Comparison of ENCODE assay signal across 13 cellular contexts in genomic region chr1:98677288-98677687, GRCh38. TPM values are rescaled to one million over a fixed set of nuclear protein-coding genes. Genes with fewer than 3 reads are reported as not detected.
A peak's percentile ranks its signal among the peaks of the same experiment; 100 is the strongest.
DNase-seq lines count a peak whose midpoint lies in the region; ATAC-seq and TF ChIP-seq lines count a peak whose summit lies in the region.
"Had no signal": no experiment of that assay in that cellular context is flagged by ENCODE, and none has a peak within 500 bp of the region (broad histone marks: within the 10 kb centered on the region; RNA-seq: fewer than 3 reads in every experiment).

No MANE protein-coding gene starts in this region.

- H3K4me1 ChIP-seq in endodermal cell (ENCODE audit: control insufficient read depth, insufficient read depth, low read length): no peaks in the 10 kb centered on the region
- H3K4me1 ChIP-seq in tibial nerve: peaks cover 0 to 15% (median 0%) of the 10 kb centered on the region in 4 donors

- H3K9me3 ChIP-seq in endodermal cell (ENCODE audit: control insufficient read depth, low read length) (no peaks in the 10 kb centered on the region), tibial nerve (no peaks in the 10 kb centered on the region)

- peak overlapping the region; percentile 50 for H3K27ac Mint-ChIP-seq in endodermal cell
- H3K27ac Mint-ChIP-seq: progenitor cell of endocrine pancreas had no signal

- H3K27me3 ChIP-seq in endodermal cell (ENCODE audit: control insufficient read depth, insufficient read depth, low read length, poor library complexity, severe bottlenecking): no peaks in the 10 kb centered on the region
- H3K27me3 ChIP-seq in tibial nerve: no peaks in the 10 kb centered on the region

- TF ChIP-seq EP300 in tibial nerve (IDR thresholded peaks at IDR 0.05): no peak

- DNase-seq in NCI-H345 (lab: John Stamatoyannopoulos, UW) (peak; percentile 17), NCI-H345 treated with DMSO at 0.1 percent for 48 hours (lab: John Stamatoyannopoulos, UW; ENCODE audit: unreplicated experiment) (no peak), NCI-H748 (lab: John Stamatoyannopoulos, UW; ENCODE audit: unreplicated experiment) (peak; percentile 53), endodermal cell (no peak), stromal cell of bone marrow (ENCODE audit: low read depth) (peak; percentile 80), tibial nerve (ENCODE audit: low spot score in 2 of 2) (no peak)
- no peak for DNase-seq in stimulated activated CD8-positive, alpha-beta memory T cell treated with anti-CD3 and anti-CD28 coated beads, Interleukin-4, amount 100 ng/mL, for 48 hours
- DNase-seq: activated CD4-positive, alpha-beta T cell treated with anti-CD3 and anti-CD28 coated beads, Interleukin-2, amount 50 U/mL, for 4 hours; activated effector memory CD4-positive, alpha-beta T cell treated with anti-CD3 and anti-CD28 coated beads, Interleukin-2, amount 50 U/mL, for 16 hours; GDM1 had no signal

- H3K27me3 Mint-ChIP-seq in endodermal cell (ENCODE audit: insufficient read depth): no peaks in the 10 kb centered on the region
- H3K27me3 Mint-ChIP-seq: progenitor cell of endocrine pancreas had no signal

- H3K4me3 Mint-ChIP-seq in endodermal cell: no peak overlapping the region

- WGBS in endodermal cell (ENCODE audit: insufficient coverage in 1 of 2, insufficient read length in 1 of 2), 2 experiments: 93 to 100% methylated on average over 2 to 4 of the region's 4 CpGs
- 74 to 78% methylated on average over 4 of the region's 4 CpGs for WGBS in tibial nerve, 2 donors

- peaks cover 4% of the 10 kb centered on the region for H3K4me1 Mint-ChIP-seq in endodermal cell

- no peak for ATAC-seq in GM18498 (IDR thresholded peaks at IDR 0.05; ENCODE audit: unreplicated experiment)

- no peak for TF ChIP-seq CTCF in endodermal cell (conservative IDR thresholded peaks at IDR 0.05)
- no peak for TF ChIP-seq CTCF in tibial nerve (IDR thresholded peaks at IDR 0.05)

- no peak overlapping the region for H3K27ac ChIP-seq in endodermal cell (ENCODE audit: low read depth, low read length)
- H3K27ac ChIP-seq in tibial nerve: no peak overlapping the region
- H3K27ac ChIP-seq: coronary artery had no signal

- no peak overlapping the region for H3K9ac ChIP-seq in endodermal cell (ENCODE audit: extremely low read depth, low read length, poor library complexity, severe bottlenecking)

- no peak overlapping the region for H3K4me3 ChIP-seq in endodermal cell (ENCODE audit: low read length)
- no peak overlapping the region for H3K4me3 ChIP-seq in tibial nerve
- H3K4me3 ChIP-seq: coronary artery had no signal

- TF ChIP-seq POLR2A in tibial nerve (IDR thresholded peaks at IDR 0.05): no peak

- H3K36me3 ChIP-seq in endodermal cell (ENCODE audit: control insufficient read depth, insufficient read depth, low read length) (no peaks in the 10 kb centered on the region), tibial nerve (peaks cover 0 to 8% (median 0%) of the 10 kb centered on the region in 3 donors)

- H3K36me3 Mint-ChIP-seq in endodermal cell (ENCODE audit: low read depth): peaks cover 31% of the 10 kb centered on the region

- H3K9me3 Mint-ChIP-seq in endodermal cell: peaks cover 10% of the 10 kb centered on the region

RNA-seq across cellular contexts. Expression of gene SNX7, which starts 15.8 kb away (rescaled TPM):
- total RNA-seq in endodermal cell (10 to 100 TPM; 37.5 to 41.5 TPM), tibial nerve (10 to 100 TPM; 11.6 to 28.6 (median 19.4) TPM)
- 32.0 TPM for polyA plus RNA-seq in endodermal cell (2013, experiment 1 of 2)
- polyA plus RNA-seq in endodermal cell (2013, experiment 2 of 2): 27.1 TPM

Comparison
In these comparisons a context has a peak if more than half of its experiments do, and no peak if none do; other contexts are left out.
1. DNase-seq: peak in NCI-H345 (single experiment), NCI-H748 (single experiment) and stromal cell of bone marrow (single experiment); none in NCI-H345 treated with DMSO at 0.1 percent for 48 hours (single experiment), endodermal cell (single experiment), stimulated activated CD8-positive, alpha-beta memory T cell treated with anti-CD3 and anti-CD28 coated beads, Interleukin-4, amount 100 ng/mL, for 48 hours (single experiment) and tibial nerve (0 of 2).